8 cellular contexts compared by ENCODE assay signal in the genomic region with DNA sequence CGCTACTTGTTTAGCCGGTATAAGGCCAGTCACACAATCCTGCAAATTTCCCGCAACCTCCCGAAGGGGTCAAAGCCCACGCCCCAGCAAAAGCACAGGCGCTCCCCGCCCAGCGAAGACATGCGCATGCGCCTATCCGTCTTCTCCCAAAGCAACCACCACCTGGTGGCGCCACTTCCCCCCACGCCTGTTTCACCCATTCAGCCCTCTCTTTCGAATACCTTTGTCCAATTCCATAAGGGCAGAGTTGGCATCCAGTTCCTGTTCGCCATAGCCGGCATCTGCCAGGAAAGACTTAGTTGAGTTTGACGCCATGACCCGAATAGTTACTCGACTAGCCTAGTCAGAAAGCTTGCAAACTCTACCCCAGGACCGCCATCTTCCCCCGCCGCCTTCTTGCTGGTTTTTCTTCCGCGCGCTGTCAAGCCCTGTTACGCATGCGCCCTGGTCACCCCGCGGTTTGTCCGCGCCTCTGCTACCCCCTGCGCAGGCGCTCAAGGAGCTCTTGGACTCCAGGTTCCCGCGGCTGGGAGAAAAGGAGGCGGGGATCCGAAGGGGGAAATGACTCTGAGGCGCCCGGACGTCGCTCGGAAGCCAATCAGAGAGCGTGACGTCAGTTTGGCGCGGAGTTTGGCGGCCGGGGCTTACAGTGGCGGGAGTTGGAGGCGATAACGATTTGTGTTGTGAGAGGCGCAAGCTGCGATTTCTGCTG. TPM values are rescaled to one million over a fixed set of nuclear protein-coding genes. Genes with fewer than 3 reads are reported as not detected.
DNase-seq lines count a peak whose midpoint lies in the region; ATAC-seq and TF ChIP-seq lines count a peak whose summit lies in the region.

A gene with protein sequence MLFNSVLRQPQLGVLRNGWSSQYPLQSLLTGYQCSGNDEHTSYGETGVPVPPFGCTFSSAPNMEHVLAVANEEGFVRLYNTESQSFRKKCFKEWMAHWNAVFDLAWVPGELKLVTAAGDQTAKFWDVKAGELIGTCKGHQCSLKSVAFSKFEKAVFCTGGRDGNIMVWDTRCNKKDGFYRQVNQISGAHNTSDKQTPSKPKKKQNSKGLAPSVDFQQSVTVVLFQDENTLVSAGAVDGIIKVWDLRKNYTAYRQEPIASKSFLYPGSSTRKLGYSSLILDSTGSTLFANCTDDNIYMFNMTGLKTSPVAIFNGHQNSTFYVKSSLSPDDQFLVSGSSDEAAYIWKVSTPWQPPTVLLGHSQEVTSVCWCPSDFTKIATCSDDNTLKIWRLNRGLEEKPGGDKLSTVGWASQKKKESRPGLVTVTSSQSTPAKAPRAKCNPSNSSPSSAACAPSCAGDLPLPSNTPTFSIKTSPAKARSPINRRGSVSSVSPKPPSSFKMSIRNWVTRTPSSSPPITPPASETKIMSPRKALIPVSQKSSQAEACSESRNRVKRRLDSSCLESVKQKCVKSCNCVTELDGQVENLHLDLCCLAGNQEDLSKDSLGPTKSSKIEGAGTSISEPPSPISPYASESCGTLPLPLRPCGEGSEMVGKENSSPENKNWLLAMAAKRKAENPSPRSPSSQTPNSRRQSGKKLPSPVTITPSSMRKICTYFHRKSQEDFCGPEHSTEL (plus strand): TSS at position 626 of the 712 bp plus-strand sequence. CDS start 143 bp downstream, outside the sequence.
A gene with protein sequence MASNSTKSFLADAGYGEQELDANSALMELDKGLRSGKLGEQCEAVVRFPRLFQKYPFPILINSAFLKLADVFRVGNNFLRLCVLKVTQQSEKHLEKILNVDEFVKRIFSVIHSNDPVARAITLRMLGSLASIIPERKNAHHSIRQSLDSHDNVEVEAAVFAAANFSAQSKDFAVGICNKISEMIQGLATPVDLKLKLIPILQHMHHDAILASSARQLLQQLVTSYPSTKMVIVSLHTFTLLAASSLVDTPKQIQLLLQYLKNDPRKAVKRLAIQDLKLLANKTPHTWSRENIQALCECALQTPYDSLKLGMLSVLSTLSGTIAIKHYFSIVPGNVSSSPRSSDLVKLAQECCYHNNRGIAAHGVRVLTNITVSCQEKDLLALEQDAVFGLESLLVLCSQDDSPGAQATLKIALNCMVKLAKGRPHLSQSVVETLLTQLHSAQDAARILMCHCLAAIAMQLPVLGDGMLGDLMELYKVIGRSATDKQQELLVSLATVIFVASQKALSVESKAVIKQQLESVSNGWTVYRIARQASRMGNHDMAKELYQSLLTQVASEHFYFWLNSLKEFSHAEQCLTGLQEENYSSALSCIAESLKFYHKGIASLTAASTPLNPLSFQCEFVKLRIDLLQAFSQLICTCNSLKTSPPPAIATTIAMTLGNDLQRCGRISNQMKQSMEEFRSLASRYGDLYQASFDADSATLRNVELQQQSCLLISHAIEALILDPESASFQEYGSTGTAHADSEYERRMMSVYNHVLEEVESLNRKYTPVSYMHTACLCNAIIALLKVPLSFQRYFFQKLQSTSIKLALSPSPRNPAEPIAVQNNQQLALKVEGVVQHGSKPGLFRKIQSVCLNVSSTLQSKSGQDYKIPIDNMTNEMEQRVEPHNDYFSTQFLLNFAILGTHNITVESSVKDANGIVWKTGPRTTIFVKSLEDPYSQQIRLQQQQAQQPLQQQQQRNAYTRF (minus strand): TSS at position 435 of the 712 bp plus-strand sequence. CDS start 120 bp downstream, at position 315.

- H3K4me1 ChIP-seq in breast epithelium (peaks cover 0 to 5% of the 10 kb centered on the region in 2 donors), iPS-18a (ENCODE audit: control insufficient read depth, low read depth, low read length) (peaks cover 6% of the 10 kb centered on the region), skeletal muscle satellite cell (ENCODE audit: control insufficient read depth, insufficient read depth, low read length) (peaks cover 40% of the 10 kb centered on the region)

- H3K9me3 ChIP-seq in breast epithelium (no peaks in the 10 kb centered on the region), iPS-18a (ENCODE audit: control insufficient read depth, low read depth, low read length) (no peaks in the 10 kb centered on the region), skeletal muscle satellite cell (replicated peaks; ENCODE audit: low read length) (no peaks in the 10 kb centered on the region)

- H3K27me3 ChIP-seq in breast epithelium (no peaks in the 10 kb centered on the region), iPS-18a (ENCODE audit: control insufficient read depth, insufficient read depth, low read length) (no peaks in the 10 kb centered on the region), skeletal muscle satellite cell (ENCODE audit: control insufficient read depth, insufficient read depth, low read length) (no peaks in the 10 kb centered on the region)

- no peaks in the 10 kb centered on the region for H3K36me3 ChIP-seq in breast epithelium
- peaks cover 7% of the 10 kb centered on the region for H3K36me3 ChIP-seq in iPS-18a (ENCODE audit: control insufficient read depth, low read depth, low read length)
- H3K36me3 ChIP-seq in skeletal muscle satellite cell (ENCODE audit: insufficient read depth, low read length): no peaks in the 10 kb centered on the region

- intact Hi-C loops in breast epithelium (cut with DNase I; ENCODE audit: low total_unique reads): no loop called here

- H3K4me3 ChIP-seq in breast epithelium (peak within 1 kb of the TSS; percentile 54 to 82 (median 59)), iPS-18a (ENCODE audit: low read length) (peak within 1 kb of the TSS; percentile 100), skeletal muscle satellite cell (ENCODE audit: low read length) (peak within 1 kb of the TSS; percentile 86)

- DNase-seq in AG08395 (ENCODE audit: low spot score) (peak; percentile 100), NCI-H2196 treated with DMSO at 0.1 percent for 48 hours (lab: John Stamatoyannopoulos, UW; ENCODE audit: unreplicated experiment) (peak; percentile 99), breast epithelium (ENCODE audit: low spot score in 2 of 2) (peak; percentile 98)

- TF ChIP-seq CTCF in VCaP (conservative IDR thresholded peaks at IDR 0.05) (peak; percentile 95), breast epithelium (IDR thresholded peaks at IDR 0.05) (peak; percentile 92 to 96 (median 94))

- H3K9ac ChIP-seq in iPS-18a (ENCODE audit: low read length) (peak within 1 kb of the TSS; percentile 98), skeletal muscle satellite cell (ENCODE audit: low read depth, low read length) (peak within 1 kb of the TSS; percentile 89)

- peak within 1 kb of the TSS; percentile 92 for H3K4me2 ChIP-seq in skeletal muscle satellite cell (ENCODE audit: low read length)

- peak within 1 kb of the TSS; percentile 79 for H3K27ac ChIP-seq in VCaP
- peak within 1 kb of the TSS; percentile 60 to 95 for H3K27ac ChIP-seq in breast epithelium
- peak within 1 kb of the TSS; percentile 89 for H3K27ac ChIP-seq in iPS-18a (ENCODE audit: low read length)

- no peak for TF ChIP-seq POLR2A in breast epithelium (IDR thresholded peaks at IDR 0.05)

- peak; percentile 71 for ATAC-seq in GM18873 (IDR thresholded peaks at IDR 0.05; ENCODE audit: low FRiP score, unreplicated experiment)
- peak; percentile 80 for ATAC-seq in HG03139 (IDR thresholded peaks at IDR 0.05; ENCODE audit: unreplicated experiment)

RNA-seq across cellular contexts. Expression of the first gene that starts in this region (rescaled TPM):
- under 1 TPM; 0.29 to 0.80 (median 0.66) TPM for total RNA-seq in breast epithelium
- 14.9 and 19.5 TPM in 2 replicates for total RNA-seq in skeletal muscle satellite cell (2012; rRNA removed)

RNA-seq across cellular contexts. Expression of the second gene that starts in this region (rescaled TPM):
- total RNA-seq in breast epithelium: 10 to 100 TPM in 2 of 3 donors, 1 to 10 TPM in 1; 6.6 to 16.7 (median 10.8) TPM
- 10.9 and 11.4 TPM in 2 replicates for total RNA-seq in skeletal muscle satellite cell (2012; rRNA removed)

Comparison
In these comparisons a context has a peak if more than half of its experiments do, and no peak if none do; other contexts are left out.
1. Peak in every context shown above with its lines: DNase-seq, ATAC-seq, H3K4me3 ChIP-seq and H3K27ac ChIP-seq.